ENCODE assay signal across 2 cellular contexts in genomic region chr19:6352381-6353165, GRCh38.
TF ChIP-seq lines count a peak whose summit lies in the region.

No MANE protein-coding gene starts in this region.

TF ChIP-seq in HepG2, 621 proteins besides CTCF, POLR2A, EP300 and RAD21:
- peak; percentile 66; the same call in 1 of the 2 replicates for TF ChIP-seq RBAK (CRISPR knock-in tag; IDR thresholded peaks at IDR 0.05)
- TF ChIP-seq CHD4 (IDR thresholded peaks at IDR 0.05; ENCODE audit: borderline replicate concordance, low read length): no peak
- TF ChIP-seq ZNF414 (CRISPR knock-in tag; IDR thresholded peaks at IDR 0.05): no peak
- no peak for TF ChIP-seq NR0B2 (CRISPR knock-in tag; IDR thresholded peaks at IDR 0.05)
- no peak for TF ChIP-seq NAIF1 (CRISPR knock-in tag; IDR thresholded peaks at IDR 0.05; ENCODE audit: borderline replicate concordance)
- peak; percentile 39 for TF ChIP-seq MNT (IDR thresholded peaks at IDR 0.05)
- TF ChIP-seq ISL2 (CRISPR knock-in tag; IDR thresholded peaks at IDR 0.05): no peak

TF ChIP-seq in SK-N-SH, 30 proteins besides CTCF, POLR2A, EP300 and RAD21:
- TF ChIP-seq CHD2 (IDR thresholded peaks at IDR 0.05; ENCODE audit: low read length, partially characterized antibody) (no peak), SMC3 (IDR thresholded peaks at IDR 0.05; ENCODE audit: low read depth, low read length) (no peak), USF1 (IDR thresholded peaks at IDR 0.05; ENCODE audit: borderline replicate concordance, low read depth) (no peak), FOSL2 (IDR thresholded peaks at IDR 0.05; ENCODE audit: borderline replicate concordance, low read depth) (no peak), RXRA (IDR thresholded peaks at IDR 0.05; ENCODE audit: borderline replicate concordance, low read depth) (no peak), FOXJ3 (CRISPR knock-in tag; IDR thresholded peaks at IDR 0.05) (no peak), RFX5 (IDR thresholded peaks at IDR 0.05; ENCODE audit: low read length) (no peak), USF2 (IDR thresholded peaks at IDR 0.05; ENCODE audit: borderline replicate concordance, low read depth, low read length) (no peak), MAX (IDR thresholded peaks at IDR 0.05; ENCODE audit: low read depth) (no peak), EZH2phosphoT487 (IDR thresholded peaks at IDR 0.05; ENCODE audit: borderline replicate concordance, low read depth) (no peak)
